Comparison of ENCODE assay signal across 22 cellular contexts in genomic region chr13:66853559-66853958, GRCh38.
A peak's percentile ranks its signal among the peaks of the same experiment; 100 is the strongest.
DNase-seq lines count a peak whose midpoint lies in the region; ATAC-seq, FAIRE-seq and TF ChIP-seq lines count a peak whose summit lies in the region.
"Had no signal": no experiment of that assay in that cellular context is flagged by ENCODE, and none has a peak within 500 bp of the region (broad histone marks: within the 10 kb centered on the region; RNA-seq: fewer than 3 reads in every experiment).

No MANE protein-coding gene starts in this region.

- H3K4me3 ChIP-seq in bronchial epithelial cell (ENCODE audit: low read depth, low read length), result no peak overlapping the region
- no peak overlapping the region for H3K4me3 ChIP-seq in upper lobe of right lung
- H3K4me3 ChIP-seq: GM23248, HAP-1 had no signal

- H3K27ac Mint-ChIP-seq in activated CD8-positive, alpha-beta memory T cell treated with anti-CD3 and anti-CD28 coated beads, Interleukin-2, amount 10 ng/mL, durations not matched to agents 7 days and 5 days, result no peak overlapping the region
- H3K27ac Mint-ChIP-seq: CD4-positive, alpha-beta T cell; HFFc6 had no signal

- DNase-seq in HEK293T (ENCODE audit: extremely low spot score), result no peak
- peak; percentile 53 for DNase-seq in NCI-H69 (lab: John Stamatoyannopoulos, UW)
- peak; percentile 95 for DNase-seq in bronchial epithelial cell (ENCODE audit: low read depth)
- DNase-seq in foreskin keratinocyte, result peak; percentile 43 to 75
- no peak for DNase-seq in activated CD8-positive, alpha-beta memory T cell treated with anti-CD3 and anti-CD28 coated beads, Interleukin-2, amount 10 ng/mL, durations not matched to agents 7 days and 5 days
- no peak for DNase-seq in upper lobe of right lung
- DNase-seq in AG08396 (ENCODE audit: low spot score), result no peak
- DNase-seq: ACHN; AML-193; Caco-2; CD4-positive, alpha-beta T cell; GM23248; HFFc6; IMR-90 had no signal

- peak; percentile 76 for ATAC-seq in foreskin keratinocyte
- ATAC-seq in activated CD8-positive, alpha-beta memory T cell treated with anti-CD3 and anti-CD28 coated beads, Interleukin-2, amount 10 ng/mL, durations not matched to agents 7 days and 5 days, result no peak
- ATAC-seq in upper lobe of right lung, result no peak

- H3K4me1 Mint-ChIP-seq in activated CD8-positive, alpha-beta memory T cell treated with anti-CD3 and anti-CD28 coated beads, Interleukin-2, amount 10 ng/mL, durations not matched to agents 7 days and 5 days, result no peaks in the 10 kb centered on the region

- no peaks in the 10 kb centered on the region for H3K27me3 Mint-ChIP-seq in activated CD8-positive, alpha-beta memory T cell treated with anti-CD3 and anti-CD28 coated beads, Interleukin-2, amount 10 ng/mL, durations not matched to agents 7 days and 5 days
- H3K27me3 Mint-ChIP-seq: CD4-positive, alpha-beta T cell had no signal

- intact Hi-C loops in upper lobe of right lung (cut with DNase I), result no loop called here

- H3K4me1 ChIP-seq in foreskin keratinocyte (peaks cover 21% of the 10 kb centered on the region), upper lobe of right lung (no peaks in the 10 kb centered on the region)
- H3K4me1 ChIP-seq: Caco-2, HAP-1 had no signal

- FAIRE-seq in bronchial epithelial cell (lab: Jason Lieb, UNC), result no peak
- FAIRE-seq: A204.1, D721Med, G401.6, GM12891, GM19239, HTR-8/SVneo had no signal

- CTCF ChIA-PET in HEK293T (lab: Yijun Ruan, JAX), result interaction anchor here (0.6 kb wide), 1 partner anchor 92 kb away, joined by 3 read pairs; no protein-coding TSS in a partner anchor
- CTCF ChIA-PET in activated CD8-positive, alpha-beta memory T cell treated with anti-CD3 and anti-CD28 coated beads, Interleukin-2, amount 10 ng/mL, durations not matched to agents 7 days and 5 days (lab: Charles Lee), result no interaction called here

- TF ChIP-seq CTCF in bronchial epithelial cell (IDR thresholded peaks at IDR 0.05; ENCODE audit: insufficient read depth, low read length, severe bottlenecking) (no peak), foreskin keratinocyte (conservative IDR thresholded peaks at IDR 0.05) (no peak), upper lobe of right lung (IDR thresholded peaks at IDR 0.05) (no peak)

- no peak overlapping the region for H3K4me3 Mint-ChIP-seq in activated CD8-positive, alpha-beta memory T cell treated with anti-CD3 and anti-CD28 coated beads, Interleukin-2, amount 10 ng/mL, durations not matched to agents 7 days and 5 days
- H3K4me3 Mint-ChIP-seq: CD4-positive, alpha-beta T cell; HFFc6 had no signal

- no peaks in the 10 kb centered on the region for H3K36me3 Mint-ChIP-seq in activated CD8-positive, alpha-beta memory T cell treated with anti-CD3 and anti-CD28 coated beads, Interleukin-2, amount 10 ng/mL, durations not matched to agents 7 days and 5 days

- H3K27ac ChIP-seq in foreskin keratinocyte (no peak overlapping the region), upper lobe of right lung (no peak overlapping the region)
- H3K27ac ChIP-seq: C4-2B, GM23248 had no signal

- H3K27me3 ChIP-seq in bronchial epithelial cell (ENCODE audit: control insufficient read depth, insufficient read depth, low read length), result no peaks in the 10 kb centered on the region
- H3K27me3 ChIP-seq in foreskin keratinocyte, result no peaks in the 10 kb centered on the region
- H3K27me3 ChIP-seq in upper lobe of right lung, result no peaks in the 10 kb centered on the region

- H3K36me3 ChIP-seq in bronchial epithelial cell (ENCODE audit: control insufficient read depth, insufficient read depth, low read length), result no peaks in the 10 kb centered on the region
- no peaks in the 10 kb centered on the region for H3K36me3 ChIP-seq in upper lobe of right lung
- H3K36me3 ChIP-seq: HAP-1 had no signal

- H3K9me3 ChIP-seq in upper lobe of right lung, result no peaks in the 10 kb centered on the region
- H3K9me3 ChIP-seq: Caco-2, HAP-1 had no signal

- POLR2A ChIA-PET in HEK293T (lab: Yijun Ruan, JAX), result no interaction called here

- peaks cover 6% of the 10 kb centered on the region for H3K9me3 Mint-ChIP-seq in activated CD8-positive, alpha-beta memory T cell treated with anti-CD3 and anti-CD28 coated beads, Interleukin-2, amount 10 ng/mL, durations not matched to agents 7 days and 5 days (ENCODE audit: low read depth)
- H3K9me3 Mint-ChIP-seq: HFFc6 had no signal

TF ChIP-seq in HEK293T, 16 proteins besides CTCF, POLR2A, EP300 and RAD21:
- no peak for TF ChIP-seq ARNT (IDR thresholded peaks at IDR 0.05)
- TF ChIP-seq NFRKB (IDR thresholded peaks at IDR 0.05), result no peak
- peak; percentile 94 for TF ChIP-seq ZNF384 (IDR thresholded peaks at IDR 0.05)
- peak; percentile 6; the same call in 1 of the 2 replicates for TF ChIP-seq L3MBTL2 (conservative IDR thresholded peaks at IDR 0.05)
- TF ChIP-seq FOXA1 (IDR thresholded peaks at IDR 0.05), result no peak
- TF ChIP-seq, protein P1, sequence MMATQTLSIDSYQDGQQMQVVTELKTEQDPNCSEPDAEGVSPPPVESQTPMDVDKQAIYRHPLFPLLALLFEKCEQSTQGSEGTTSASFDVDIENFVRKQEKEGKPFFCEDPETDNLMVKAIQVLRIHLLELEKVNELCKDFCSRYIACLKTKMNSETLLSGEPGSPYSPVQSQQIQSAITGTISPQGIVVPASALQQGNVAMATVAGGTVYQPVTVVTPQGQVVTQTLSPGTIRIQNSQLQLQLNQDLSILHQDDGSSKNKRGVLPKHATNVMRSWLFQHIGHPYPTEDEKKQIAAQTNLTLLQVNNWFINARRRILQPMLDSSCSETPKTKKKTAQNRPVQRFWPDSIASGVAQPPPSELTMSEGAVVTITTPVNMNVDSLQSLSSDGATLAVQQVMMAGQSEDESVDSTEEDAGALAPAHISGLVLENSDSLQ (IDR thresholded peaks at IDR 0.05), result peak; percentile 94
- TF ChIP-seq TARDBP (IDR thresholded peaks at IDR 0.05), result no peak
TF ChIP-seq in HEK293T: peak in this region for 3.

Comparison
In these comparisons a context has a peak if more than half of its experiments do, and no peak if none do; other contexts are left out.
1. DNase-seq: peak in NCI-H69 (single experiment), bronchial epithelial cell (single experiment) and foreskin keratinocyte (2 of 2); none in HEK293T (single experiment), activated CD8-positive, alpha-beta memory T cell treated with anti-CD3 and anti-CD28 coated beads, Interleukin-2, amount 10 ng/mL, durations not matched to agents 7 days and 5 days (single experiment), upper lobe of right lung (single experiment) and AG08396 (single experiment).